In the genomic region with DNA sequence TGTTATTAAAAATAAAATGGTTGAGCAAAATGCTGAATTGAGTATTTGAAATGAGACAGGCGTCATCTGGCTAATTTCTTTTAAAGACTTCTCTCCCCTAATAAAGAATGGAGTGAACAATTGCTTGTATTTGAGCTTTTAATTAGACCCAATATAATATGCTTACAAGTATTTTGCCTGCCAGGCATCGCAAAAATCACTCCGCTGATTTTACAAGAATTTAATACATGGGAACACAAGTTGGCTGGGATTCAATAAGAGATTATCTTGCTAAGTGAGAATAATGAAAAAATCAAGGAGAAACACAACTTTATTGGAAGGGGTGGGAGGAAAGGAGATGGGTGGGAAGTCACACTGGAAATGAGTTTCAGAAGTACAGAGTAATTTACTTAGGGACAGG, we compare ENCODE assay signal across 27 cellular contexts.
"Had no signal": no experiment of that assay in that cellular context is flagged by ENCODE, and none has a peak within 500 bp of the region (broad histone marks: within the 10 kb centered on the region; RNA-seq: fewer than 3 reads in every experiment).

No MANE protein-coding gene starts in this region.

- H3K4me3 ChIP-seq: ascending aorta, cardiac muscle cell had no signal

- DNase-seq: activated CD4-positive, alpha-beta memory T cell treated with anti-CD3 and anti-CD28 coated beads for 36 hours; activated CD4-positive, alpha-beta T cell treated with anti-CD3 and anti-CD28 coated beads for 1 hour; activated CD4-positive, alpha-beta T cell treated with anti-CD3 and anti-CD28 coated beads for 4 hours; activated CD4-positive, alpha-beta T cell treated with anti-CD3 and anti-CD28 coated beads, Interleukin-2, amount 10 ng/mL, durations not matched to agents 24 days and 14 days; activated CD4-positive, alpha-beta T cell treated with anti-CD3 and anti-CD28 coated beads, Interleukin-2, amount 50 U/mL, for 1 hour; activated CD4-positive, alpha-beta T cell treated with anti-CD3 and anti-CD28 coated beads, Interleukin-2, amount 50 U/mL, for 4 hours; activated CD4-positive, CD25-positive, alpha-beta regulatory T cell; activated CD8-positive, alpha-beta memory T cell treated with anti-CD3 and anti-CD28 coated beads, Interleukin-2, amount 50 U/mL, for 4 hours; activated CD8-positive, alpha-beta T cell treated with anti-CD3 and anti-CD28 coated beads for 36 hours; activated effector memory CD4-positive, alpha-beta T cell treated with anti-CD3 and anti-CD28 coated beads, Interleukin-2, amount 50 U/mL, for 16 hours; activated gamma-delta T cell treated with Interleukin-2 at 50 U/mL for 16 hours; activated naive CD4-positive, alpha-beta T cell treated with anti-CD3 and anti-CD28 coated beads, Interleukin-2, amount 10 ng/mL, durations not matched to agents 7 days and 5 days; activated naive CD4-positive, alpha-beta T cell treated with Interleukin-2 at 50 U/mL for 16 hours; activated naive CD8-positive, alpha-beta T cell treated with anti-CD3 and anti-CD28 coated beads, Interleukin-2, amount 10 ng/mL, durations not matched to agents 7 days and 5 days; activated naive CD8-positive, alpha-beta T cell treated with anti-CD3 and anti-CD28 coated beads, Interleukin-2, amount 50 U/mL, for 24 hours; activated T-cell treated with anti-CD3 and anti-CD28 coated beads for 4 hours; activated T-cell treated with anti-CD3 and anti-CD28 coated beads, Interleukin-2, amount 50 U/mL, for 1 hour; activated T-cell treated with anti-CD3 and anti-CD28 coated beads, Interleukin-2, amount 50 U/mL, for 4 hours; activated T-cell treated with anti-CD3 and anti-CD28 coated beads, Interleukin-2, amount 50 U/mL, for 72 hours; amygdala; anterior cingulate cortex; caudate nucleus; cerebellar nuclear complex; T-helper 17 cell; WERI-Rb-1 had no signal

- H3K27ac ChIP-seq: ascending aorta, cardiac muscle cell, WERI-Rb-1 had no signal
